Comparison of ENCODE assay signal across 1 cellular context in genomic region chr2:227473019-227473461, GRCh38.
TF ChIP-seq lines count a peak whose summit lies in the region.

No MANE protein-coding gene starts in this region.

TF ChIP-seq in HEK293, 187 proteins besides CTCF, POLR2A, EP300 and RAD21 (continued from another document):
- TF ChIP-seq OVOL3 (tag by site-specific recombination; IDR thresholded peaks at IDR 0.05) (no peak), ZNF76 (tag by site-specific recombination; IDR thresholded peaks at IDR 0.05; ENCODE audit: borderline replicate concordance, low read depth) (no peak), ZBTB44 (tag by site-specific recombination; IDR thresholded peaks at IDR 0.05) (no peak), ZIC2 (tag by site-specific recombination; IDR thresholded peaks at IDR 0.05) (peak; percentile 65; the same call in 1 of the 2 replicates)
